Comparison of ENCODE assay signal across 1 cellular context in the genomic region with DNA sequence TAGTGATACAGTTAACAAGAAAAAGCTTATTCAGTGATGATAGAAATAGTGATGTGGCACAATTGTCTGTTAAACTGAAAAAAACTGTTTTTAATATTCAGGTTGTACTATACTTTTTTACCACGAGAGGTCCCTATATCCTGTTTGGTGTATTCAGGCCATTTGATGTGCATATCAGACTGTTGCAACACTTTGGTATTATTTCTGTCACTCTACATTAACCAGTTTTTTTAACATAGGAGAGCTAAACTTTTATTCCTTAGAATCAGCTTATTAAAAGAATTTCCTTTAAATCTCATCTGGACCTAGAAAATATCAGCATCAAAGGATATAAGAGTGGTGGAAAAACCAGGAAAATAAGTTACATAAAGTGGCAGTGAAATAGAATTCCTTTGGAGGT.
TF ChIP-seq lines count a peak whose summit lies in the region.

No MANE protein-coding gene starts in this region.

TF ChIP-seq in SK-N-SH treated with all-trans-retinoic acid at 6 μM for 48 hours, 23 proteins besides CTCF, POLR2A, EP300 and RAD21 (continued from another document):
- TF ChIP-seq, protein P1, sequence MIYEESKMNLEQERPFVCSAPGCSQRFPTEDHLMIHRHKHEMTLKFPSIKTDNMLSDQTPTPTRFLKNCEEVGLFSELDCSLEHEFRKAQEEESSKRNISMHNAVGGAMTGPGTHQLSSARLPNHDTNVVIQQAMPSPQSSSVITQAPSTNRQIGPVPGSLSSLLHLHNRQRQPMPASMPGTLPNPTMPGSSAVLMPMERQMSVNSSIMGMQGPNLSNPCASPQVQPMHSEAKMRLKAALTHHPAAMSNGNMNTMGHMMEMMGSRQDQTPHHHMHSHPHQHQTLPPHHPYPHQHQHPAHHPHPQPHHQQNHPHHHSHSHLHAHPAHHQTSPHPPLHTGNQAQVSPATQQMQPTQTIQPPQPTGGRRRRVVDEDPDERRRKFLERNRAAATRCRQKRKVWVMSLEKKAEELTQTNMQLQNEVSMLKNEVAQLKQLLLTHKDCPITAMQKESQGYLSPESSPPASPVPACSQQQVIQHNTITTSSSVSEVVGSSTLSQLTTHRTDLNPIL (CRISPR knock-in tag; IDR thresholded peaks at IDR 0.05; ENCODE audit: low read depth) = no peak
- TF ChIP-seq OSR1 (CRISPR knock-in tag; IDR thresholded peaks at IDR 0.05) = no peak
- TF ChIP-seq SNAI2 (CRISPR knock-in tag; IDR thresholded peaks at IDR 0.05) = no peak
